ENCODE assay signal across 31 cellular contexts in the genomic region with DNA sequence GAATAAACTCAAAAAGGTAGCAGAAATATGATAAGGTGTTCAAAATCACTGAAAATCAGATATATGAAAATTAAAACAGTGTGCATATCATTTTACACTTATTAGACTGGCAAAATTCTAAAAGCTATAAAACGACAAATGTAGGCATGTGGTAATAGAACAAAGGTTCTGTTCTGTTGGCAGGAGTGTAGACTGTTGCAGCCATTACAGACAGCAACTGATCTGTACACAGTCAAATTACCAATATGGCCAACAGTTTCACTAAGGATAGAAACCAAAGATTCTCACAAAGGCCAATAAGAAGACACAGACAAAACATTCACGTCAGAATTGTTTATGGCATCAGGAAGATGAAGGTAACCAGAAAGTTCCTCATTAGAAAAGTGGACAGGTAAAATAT.
"Had no signal": no experiment of that assay in that cellular context is flagged by ENCODE, and none has a peak within 500 bp of the region (broad histone marks: within the 10 kb centered on the region; RNA-seq: fewer than 3 reads in every experiment).

No MANE protein-coding gene starts in this region.

- H3K27me3 Mint-ChIP-seq: naive thymus-derived CD8-positive, alpha-beta T cell; progenitor cell of endocrine pancreas; stimulated activated memory B cell treated with anti-CD40 and anti-IgM and Interleukin-4, amounts not matched to agents 10 μg/mL and 1 μg/mL and 100 μg/mL, for 72 hours; stimulated activated naive CD8-positive, alpha-beta T cell treated with anti-CD3 and anti-CD28 coated beads, Interleukin-15, amount 100 ng/mL, for 72 hours; type B pancreatic cell had no signal

- H3K27me3 ChIP-seq: neural progenitor cell, ovary, spleen, suprapubic skin, testis, tibial artery, transverse colon, upper lobe of right lung had no signal

- H3K4me1 Mint-ChIP-seq: naive thymus-derived CD8-positive, alpha-beta T cell; stimulated activated memory B cell treated with anti-CD40 and anti-IgM and Interleukin-4, amounts not matched to agents 10 μg/mL and 1 μg/mL and 100 μg/mL, for 72 hours; stimulated activated naive CD8-positive, alpha-beta T cell treated with anti-CD3 and anti-CD28 coated beads, Interleukin-15, amount 100 ng/mL, for 72 hours had no signal

- H3K9me3 Mint-ChIP-seq: naive thymus-derived CD8-positive, alpha-beta T cell; natural killer cell treated with Interleukin-12 subunit alpha and Interleukin-12 subunit beta and Interleukin-15 and Interleukin-18, amount 100 ng/mL, for 72 hours; neural progenitor cell; stimulated activated memory B cell treated with anti-CD40 and anti-IgM and Interleukin-4, amounts not matched to agents 10 μg/mL and 1 μg/mL and 100 μg/mL, for 72 hours; stimulated activated naive CD8-positive, alpha-beta T cell treated with anti-CD3 and anti-CD28 coated beads, Interleukin-15, amount 100 ng/mL, for 72 hours; type B pancreatic cell had no signal

- H3K36me3 Mint-ChIP-seq: naive thymus-derived CD8-positive, alpha-beta T cell; natural killer cell treated with Interleukin-12 subunit alpha and Interleukin-12 subunit beta and Interleukin-15 and Interleukin-18, amount 100 ng/mL, for 72 hours; neural progenitor cell; stimulated activated memory B cell treated with anti-CD40 and anti-IgM and Interleukin-4, amounts not matched to agents 10 μg/mL and 1 μg/mL and 100 μg/mL, for 72 hours; type B pancreatic cell had no signal

- H3K4me1 ChIP-seq: parathyroid adenoma, psoas muscle, suprapubic skin, testis, tibial artery, transverse colon, upper lobe of right lung, uterus had no signal

- H3K4me3 Mint-ChIP-seq: naive thymus-derived CD8-positive, alpha-beta T cell; natural killer cell treated with Interleukin-12 subunit alpha and Interleukin-12 subunit beta and Interleukin-15 and Interleukin-18, amount 100 ng/mL, for 72 hours; neural progenitor cell; stimulated activated memory B cell treated with anti-CD40 and anti-IgM and Interleukin-4, amounts not matched to agents 10 μg/mL and 1 μg/mL and 100 μg/mL, for 72 hours; stimulated activated naive CD8-positive, alpha-beta T cell treated with anti-CD3 and anti-CD28 coated beads, Interleukin-15, amount 100 ng/mL, for 72 hours; type B pancreatic cell had no signal

- H3K36me3 ChIP-seq: neural progenitor cell, ovary, spleen, suprapubic skin, tibial artery, transverse colon, upper lobe of right lung, uterus had no signal

- ATAC-seq: naive thymus-derived CD8-positive, alpha-beta T cell; natural killer cell treated with Interleukin-12 subunit alpha and Interleukin-12 subunit beta and Interleukin-15 and Interleukin-18, amount 100 ng/mL, for 72 hours; psoas muscle; right cardiac atrium; sciatic nerve; stimulated activated memory B cell treated with anti-CD40 and anti-IgM and Interleukin-4, amounts not matched to agents 10 μg/mL and 1 μg/mL and 100 μg/mL, for 72 hours; stimulated activated naive CD8-positive, alpha-beta T cell treated with anti-CD3 and anti-CD28 coated beads, Interleukin-15, amount 100 ng/mL, for 72 hours; stimulated activated naive CD8-positive, alpha-beta T cell treated with anti-CD3 and anti-CD28 coated beads, Interleukin-15, Interleukin-2, amounts not matched to agents 100 U/mL and 50 U/mL, for 24 hours; upper lobe of right lung had no signal

- H3K4me3 ChIP-seq: neural progenitor cell, ovary, psoas muscle, skin epidermis, smooth muscle cell, spleen, suprapubic skin, testis, tibial artery, transverse colon, upper lobe of right lung, uterus had no signal

- H3K27ac Mint-ChIP-seq: naive thymus-derived CD8-positive, alpha-beta T cell; natural killer cell treated with Interleukin-12 subunit alpha and Interleukin-12 subunit beta and Interleukin-15 and Interleukin-18, amount 100 ng/mL, for 72 hours; neural progenitor cell; progenitor cell of endocrine pancreas; stimulated activated memory B cell treated with anti-CD40 and anti-IgM and Interleukin-4, amounts not matched to agents 10 μg/mL and 1 μg/mL and 100 μg/mL, for 72 hours; stimulated activated naive CD8-positive, alpha-beta T cell treated with anti-CD3 and anti-CD28 coated beads, Interleukin-15, amount 100 ng/mL, for 72 hours; type B pancreatic cell had no signal

- H3K79me2 ChIP-seq: parathyroid adenoma had no signal

- H3K4me2 ChIP-seq: neural progenitor cell, smooth muscle cell had no signal

- DNase-seq: naive thymus-derived CD8-positive, alpha-beta T cell; occipital lobe; ovary; posterior cingulate gyrus; psoas muscle; right cardiac atrium; spleen; stimulated activated CD4-positive, alpha-beta T cell treated with anti-CD3 and anti-CD28 coated beads, Interleukin-12 subunit alpha, Interleukin-12 subunit beta, amount 100 ng/mL, for 4 hours; stimulated activated CD4-positive, alpha-beta T cell treated with anti-CD3 and anti-CD28 coated beads, Interleukin-1b, Interleukin-23, amount 100 ng/mL, for 48 hours; stimulated activated CD4-positive, alpha-beta T cell treated with anti-CD3 and anti-CD28 coated beads, Interleukin-4, amount 100 ng/mL, for 1 hour; stimulated activated CD4-positive, alpha-beta T cell treated with anti-CD3 and anti-CD28 coated beads, Interleukin-4, amount 100 ng/mL, for 4 hours; stimulated activated CD8-positive, alpha-beta memory T cell treated with anti-CD3 and anti-CD28 coated beads, Interleukin-4, amount 100 ng/mL, for 48 hours; stimulated activated naive CD4-positive, alpha-beta T cell; stimulated activated naive CD8-positive, alpha-beta T cell treated with anti-CD3 and anti-CD28 coated beads, Interleukin-15, amount 100 ng/mL, for 72 hours; stimulated activated naive CD8-positive, alpha-beta T cell treated with anti-CD3 and anti-CD28 coated beads, Interleukin-15, Interleukin-2, amounts not matched to agents 100 U/mL and 50 U/mL, for 24 hours; substantia nigra; testis; tibial artery; transverse colon; upper lobe of right lung; uterus had no signal

- H3K9ac ChIP-seq: neural progenitor cell, parathyroid adenoma had no signal

- H3K9me3 ChIP-seq: ovary, psoas muscle, spleen, suprapubic skin, testis, tibial artery, transverse colon, upper lobe of right lung, uterus had no signal

- H2AFZ ChIP-seq: neural progenitor cell, parathyroid adenoma had no signal

- H3K27ac ChIP-seq: neural progenitor cell, ovary, parathyroid adenoma, psoas muscle, skin epidermis, suprapubic skin, testis, tibial artery, transverse colon, upper lobe of right lung had no signal
